Comparison of ENCODE assay signal across 8 cellular contexts in the genomic region with DNA sequence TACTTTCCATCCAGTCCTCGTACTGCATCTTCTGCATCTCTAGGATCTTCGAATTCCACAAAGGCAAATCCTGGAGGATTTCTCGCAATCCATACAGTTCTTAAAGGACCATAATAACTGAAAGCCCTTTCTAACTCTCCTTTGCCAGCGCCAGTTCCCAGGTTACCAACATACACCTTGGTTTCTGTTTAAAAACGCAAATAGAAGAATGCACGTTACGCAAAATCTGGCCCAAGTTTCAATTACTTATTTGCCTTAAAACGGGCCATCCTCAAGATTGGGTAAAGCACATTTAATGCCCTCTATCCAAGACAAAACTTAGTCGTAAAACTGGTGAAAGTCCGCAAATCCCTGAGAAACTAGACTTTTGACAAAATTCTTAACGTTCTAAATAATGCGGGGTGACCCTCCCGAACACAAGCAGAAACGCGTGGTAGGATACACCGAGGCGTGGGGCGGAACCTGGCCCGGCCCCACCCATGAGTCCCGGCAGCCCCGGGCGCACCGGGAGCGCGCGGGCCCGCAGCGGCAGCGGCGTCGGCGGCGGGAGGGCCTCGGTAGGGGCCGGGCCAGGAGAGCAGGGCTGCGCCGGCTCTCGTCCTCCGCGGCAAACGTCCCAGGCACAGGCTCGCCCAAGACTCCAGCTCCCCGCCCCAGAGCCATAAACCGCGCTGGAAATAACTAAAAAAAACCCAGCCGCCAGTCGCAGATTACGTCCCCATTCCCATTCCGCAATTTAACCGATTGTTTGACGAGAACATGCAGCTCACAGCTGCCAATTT. TPM values are rescaled to one million over a fixed set of nuclear protein-coding genes. Genes with fewer than 3 reads are reported as not detected.
DNase-seq lines count a peak whose midpoint lies in the region; ATAC-seq and TF ChIP-seq lines count a peak whose summit lies in the region.

No MANE protein-coding gene starts in this region.

- H3K36me3 ChIP-seq in PC-9 (ENCODE audit: low read depth) (peaks cover 49% of the 10 kb centered on the region), heart left ventricle (peaks cover 0 to 50% (median 43%) of the 10 kb centered on the region in 9 donors), aorta (ENCODE audit: control insufficient read depth in 1 of 2, insufficient read depth in 2 of 2, low read length in 1 of 2) (peaks cover 6 to 8% of the 10 kb centered on the region in 2 donors)

- H3K9me2 ChIP-seq in PC-9 (ENCODE audit: insufficient read depth), result no peaks in the 10 kb centered on the region

- H3K4me1 ChIP-seq in PC-9 (replicated peaks; ENCODE audit: insufficient read depth) (peaks cover 27% of the 10 kb centered on the region), heart left ventricle (peaks cover 0 to 71% (median 38%) of the 10 kb centered on the region in 12 donors), aorta (ENCODE audit: control insufficient read depth in 1 of 2, insufficient read depth in 2 of 2, low read length in 2 of 2) (peaks cover 0 to 4% of the 10 kb centered on the region in 2 donors)

- H3K4me2 ChIP-seq in PC-9, result peak overlapping the region; percentile 90

- DNase-seq in NCI-H2081 (lab: John Stamatoyannopoulos, UW), result peak; percentile 36 to 49
- no peak for DNase-seq in NCI-H2081 treated with DMSO at 0.1 percent for 48 hours (lab: John Stamatoyannopoulos, UW)
- peak in 1 of 2 experiments; percentile 52 for DNase-seq in PC-9
- DNase-seq in activated naive CD4-positive, alpha-beta T cell treated with anti-CD3 and anti-CD28 coated beads, Interleukin-2, amount 50 U/mL, for 16 hours, result peak; percentile 56
- DNase-seq in heart left ventricle, result peak; percentile 68 to 79 (median 73)
- DNase-seq in posterior cingulate gyrus, result peak; percentile 22 to 93 (median 46)
- DNase-seq in aorta, result peak; percentile 71 to 87

- no peaks in the 10 kb centered on the region for H3K27me3 ChIP-seq in PC-9 (ENCODE audit: insufficient read depth, low read depth)
- no peaks in the 10 kb centered on the region for H3K27me3 ChIP-seq in heart left ventricle
- H3K27me3 ChIP-seq in aorta (ENCODE audit: control insufficient read depth in 1 of 2, insufficient read depth in 2 of 2, low read length in 1 of 2), result no peaks in the 10 kb centered on the region

- 0 to 1% (median 1%) methylated on average over 19 to 51 of the region's 51 CpGs for WGBS in heart left ventricle, 4 donors
- 1% methylated on average over 51 of the region's 51 CpGs for WGBS in aorta, 2 donors

- peak overlapping the region; percentile 93 for H3K4me3 ChIP-seq in PC-9
- H3K4me3 ChIP-seq in heart left ventricle, result peak overlapping the region; percentile 61 to 98 (median 86)
- H3K4me3 ChIP-seq in aorta (ENCODE audit: low read length in 2 of 2), result peak overlapping the region; percentile 50 to 85

- CTCF ChIA-PET in PC-9 (lab: Charles Lee), result no interaction called here

- TF ChIP-seq CTCF in PC-9 (conservative IDR thresholded peaks at IDR 0.05) (no peak), heart left ventricle (IDR thresholded peaks at IDR 0.05) (no peak)

- H3F3A ChIP-seq in PC-9 (ENCODE audit: insufficient read depth, low read depth), result peaks cover 56% of the 10 kb centered on the region

- peak overlapping the region; percentile 88 for H3K27ac ChIP-seq in PC-9
- peak overlapping the region; percentile 90 to 99 (median 98) for H3K27ac ChIP-seq in heart left ventricle
- peak overlapping the region; percentile 31 to 81 for H3K27ac ChIP-seq in aorta (ENCODE audit: low read depth in 1 of 2, low read length in 2 of 2)

- ATAC-seq in HG02678 (IDR thresholded peaks at IDR 0.05; ENCODE audit: unreplicated experiment), result peak; percentile 47
- ATAC-seq in heart left ventricle, result peak; percentile 31 to 85 (median 76)
- peak; percentile 84 for ATAC-seq in aorta (ENCODE audit: low FRiP score)

- BruUV-seq in PC-9 (replicated peaks; lab: Mats Ljungman, UMichigan), result no TSS peak

- peaks cover 59% of the 10 kb centered on the region for H3K79me2 ChIP-seq in PC-9 (ENCODE audit: low read depth)

- H2AFZ ChIP-seq in PC-9, result peak overlapping the region; percentile 88

- intact Hi-C loops in PC-9 (cut with micrococcal nuclease; ENCODE audit: unreplicated experiment), result loop anchor here (5.0 kb wide), 1 partner anchor 477 kb away; no protein-coding TSS in a partner anchor
- intact Hi-C loops in heart left ventricle (cut with DNase I), result no loop called here
- intact Hi-C loops in posterior cingulate gyrus (cut with DNase I), result loop anchor here (2.0 kb wide), 1 partner anchor 147 kb away; the partner anchor contains the start of gene HNRNPLL
- intact Hi-C loops in aorta (cut with DNase I), result no loop called here

- H4K20me1 ChIP-seq in PC-9 (ENCODE audit: insufficient read depth), result peaks cover 50% of the 10 kb centered on the region

- no peaks in the 10 kb centered on the region for H3K9me3 ChIP-seq in PC-9 (ENCODE audit: insufficient read depth, low read depth)
- no peaks in the 10 kb centered on the region for H3K9me3 ChIP-seq in heart left ventricle
- H3K9me3 ChIP-seq in aorta (ENCODE audit: control insufficient read depth, low read length), result no peaks in the 10 kb centered on the region

- POLR2A ChIA-PET in PC-9 (lab: Charles Lee; ENCODE audit: unreplicated experiment), result no interaction called here

- peak; percentile 40 to 60 for TF ChIP-seq POLR2A in heart left ventricle (IDR thresholded peaks at IDR 0.05)

RNA-seq across cellular contexts. Expression of gene SRSF7, which starts 1.0 kb away (rescaled TPM):
- total RNA-seq in PC-9 (2021) (110 and 111 TPM in 2 replicates), heart left ventricle (10 to 100 TPM; 28.1 to 75.0 (median 43.9) TPM), aorta (100 to 1,000 TPM; 117 to 125 TPM)
- polyA plus RNA-seq in heart left ventricle (100 to 1,000 TPM in 1 of 2 donors, 10 to 100 TPM in 1; 42.2 to 101 TPM), aorta (100 to 1,000 TPM in 1 of 2 donors, 10 to 100 TPM in 1; 69.2 to 101 TPM)

RNA-seq across cellular contexts. Expression of gene GEMIN6, which starts 27.8 kb away (rescaled TPM):
- total RNA-seq in PC-9 (2021) (15.9 and 19.1 TPM in 2 replicates), heart left ventricle (1 to 10 TPM; 4.0 to 9.8 (median 7.2) TPM), aorta (1 to 10 TPM; 6.0 to 8.0 TPM)
- polyA plus RNA-seq in heart left ventricle (1 to 10 TPM; 6.8 to 9.0 TPM), aorta (1 to 10 TPM; 3.5 to 7.5 TPM)

Comparison
In these comparisons a context has a peak if more than half of its experiments do, and no peak if none do; other contexts are left out.
1. intact Hi-C loops: an anchor here in PC-9 (5.0 kb wide) and posterior cingulate gyrus (2.0 kb wide); none called in heart left ventricle and aorta.